ENCODE assay signal across 9 cellular contexts in genomic region chr14:38959021-38959420, GRCh38.
"Had no signal": no experiment of that assay in that cellular context is flagged by ENCODE, and none has a peak within 500 bp of the region (broad histone marks: within the 10 kb centered on the region; RNA-seq: fewer than 3 reads in every experiment).

No MANE protein-coding gene starts in this region.

- DNase-seq: GM23248, GOT3, H7, HFFc6 had no signal

- H3K9me3 ChIP-seq: HAP-1 had no signal

- H3K36me3 ChIP-seq: HAP-1 had no signal

- H3K4me1 Mint-ChIP-seq: IgD-negative memory B cell had no signal

- H2AFZ ChIP-seq: GM23248 had no signal

- H3K27ac ChIP-seq: GM23248, HL-60 had no signal

- ATAC-seq: HCT116, HepG2 had no signal

- H3K9me3 Mint-ChIP-seq: HFFc6, IgD-negative memory B cell had no signal

- H3K4me3 ChIP-seq: GM23248, HAP-1 had no signal

- H3K4me1 ChIP-seq: HAP-1 had no signal

- H3K9ac ChIP-seq: GM23248 had no signal

- H3K27me3 Mint-ChIP-seq: IgD-negative memory B cell had no signal

- H3K27ac Mint-ChIP-seq: HFFc6, IgD-negative memory B cell had no signal

- H3K4me3 Mint-ChIP-seq: HFFc6, IgD-negative memory B cell had no signal

- H3K36me3 Mint-ChIP-seq: IgD-negative memory B cell had no signal
